In genomic region chr6:167079853-167080297, GRCh38 we compare ENCODE assay signal across 11 cellular contexts. TPM values are rescaled to one million over a fixed set of nuclear protein-coding genes. Genes with fewer than 3 reads are reported as not detected.
DNase-seq lines count a peak whose midpoint lies in the region; ATAC-seq and TF ChIP-seq lines count a peak whose summit lies in the region.
"Had no signal": no experiment of that assay in that cellular context is flagged by ENCODE, and none has a peak within 500 bp of the region (broad histone marks: within the 10 kb centered on the region; RNA-seq: fewer than 3 reads in every experiment).

No MANE protein-coding gene starts in this region.

- H3K4me3 ChIP-seq in coronary artery, result no peak overlapping the region
- H3K4me3 ChIP-seq: lower lobe of right lung had no signal

- peak overlapping the region; percentile 64 for H3K27ac Mint-ChIP-seq in CD4-positive, alpha-beta T cell
- H3K27ac Mint-ChIP-seq in activated T-cell treated with anti-CD3 and anti-CD28 coated beads, Interleukin-2, amount 50 U/mL, for 72 hours, result no peak overlapping the region
- peak overlapping the region; percentile 78 for H3K27ac Mint-ChIP-seq in stimulated activated effector memory CD8-positive, alpha-beta T cell treated with anti-CD3 and anti-CD28 coated beads, Interleukin-12 subunit alpha, Interleukin-12 subunit beta, amount 100 ng/mL, for 72 hours
- H3K27ac Mint-ChIP-seq: activated naive CD8-positive, alpha-beta T cell had no signal

- H3K27ac ChIP-seq in CD4-positive, alpha-beta T cell (ENCODE audit: low read depth, low read length), result no peak overlapping the region
- no peak overlapping the region for H3K27ac ChIP-seq in coronary artery
- H3K27ac ChIP-seq: lower lobe of right lung had no signal

- DNase-seq in CD4-positive, alpha-beta T cell, result peak in 6 of 10 experiments; percentile 26 to 49 (median 33)
- DNase-seq in activated T-cell treated with anti-CD3 and anti-CD28 coated beads, Interleukin-2, amount 50 U/mL, for 72 hours, result peak; percentile 63 to 65
- DNase-seq in stimulated activated effector memory CD8-positive, alpha-beta T cell treated with anti-CD3 and anti-CD28 coated beads, Interleukin-12 subunit alpha, Interleukin-12 subunit beta, amount 100 ng/mL, for 72 hours (ENCODE audit: low spot score in 2 of 2), result peak; percentile 32 to 71
- DNase-seq in NCI-H1105 treated with DMSO at 0.1 percent for 48 hours (lab: John Stamatoyannopoulos, UW) (no peak), NCI-H1417 treated with DMSO at 0.1 percent for 48 hours (lab: John Stamatoyannopoulos, UW) (no peak), coronary artery (ENCODE audit: low spot score) (no peak)
- DNase-seq: lower lobe of right lung had no signal

- no peaks in the 10 kb centered on the region for H3K36me3 Mint-ChIP-seq in CD4-positive, alpha-beta T cell (ENCODE audit: low read depth)
- H3K36me3 Mint-ChIP-seq in activated T-cell treated with anti-CD3 and anti-CD28 coated beads, Interleukin-2, amount 50 U/mL, for 72 hours (ENCODE audit: insufficient read depth in 2 of 2), result peaks cover 1 to 2% of the 10 kb centered on the region in 2 donors
- no peaks in the 10 kb centered on the region for H3K36me3 Mint-ChIP-seq in stimulated activated effector memory CD8-positive, alpha-beta T cell treated with anti-CD3 and anti-CD28 coated beads, Interleukin-12 subunit alpha, Interleukin-12 subunit beta, amount 100 ng/mL, for 72 hours
- H3K36me3 Mint-ChIP-seq: activated naive CD8-positive, alpha-beta T cell had no signal

- POLR2A ChIA-PET in CD4-positive, alpha-beta T cell (lab: Charles Lee), result no interaction called here

- ATAC-seq in CD4-positive, alpha-beta T cell (ENCODE audit: poor library complexity), result peak; percentile 99
- ATAC-seq in GM19468 (IDR thresholded peaks at IDR 0.05; ENCODE audit: extremely low read depth, unreplicated experiment) (peak; percentile 98), HG03520 (IDR thresholded peaks at IDR 0.05; ENCODE audit: unreplicated experiment) (peak; percentile 99)
- ATAC-seq in activated T-cell treated with anti-CD3 and anti-CD28 coated beads, Interleukin-2, amount 50 U/mL, for 72 hours (replicated peaks in 1 of 2), result peak; percentile 93 to 96
- ATAC-seq in stimulated activated effector memory CD8-positive, alpha-beta T cell treated with anti-CD3 and anti-CD28 coated beads, Interleukin-12 subunit alpha, Interleukin-12 subunit beta, amount 100 ng/mL, for 72 hours, result peak; percentile 98

- TF ChIP-seq CTCF in CD4-positive, alpha-beta T cell (IDR thresholded peaks at IDR 0.05), result no peak
- TF ChIP-seq CTCF in coronary artery (IDR thresholded peaks at IDR 0.05), result no peak

- CTCF ChIA-PET in CD4-positive, alpha-beta T cell (lab: Charles Lee), result no interaction called here

- peak overlapping the region; percentile 42 for H3K4me3 Mint-ChIP-seq in CD4-positive, alpha-beta T cell
- H3K4me3 Mint-ChIP-seq in activated T-cell treated with anti-CD3 and anti-CD28 coated beads, Interleukin-2, amount 50 U/mL, for 72 hours, result peak overlapping the region; percentile 33 to 66
- peak overlapping the region; percentile 42 for H3K4me3 Mint-ChIP-seq in stimulated activated effector memory CD8-positive, alpha-beta T cell treated with anti-CD3 and anti-CD28 coated beads, Interleukin-12 subunit alpha, Interleukin-12 subunit beta, amount 100 ng/mL, for 72 hours
- H3K4me3 Mint-ChIP-seq: activated naive CD8-positive, alpha-beta T cell had no signal

- peaks cover 23% of the 10 kb centered on the region for H3K4me1 Mint-ChIP-seq in CD4-positive, alpha-beta T cell (ENCODE audit: low read depth)
- H3K4me1 Mint-ChIP-seq in activated T-cell treated with anti-CD3 and anti-CD28 coated beads, Interleukin-2, amount 50 U/mL, for 72 hours (ENCODE audit: low read depth), result peaks cover 23% of the 10 kb centered on the region
- H3K4me1 Mint-ChIP-seq in stimulated activated effector memory CD8-positive, alpha-beta T cell treated with anti-CD3 and anti-CD28 coated beads, Interleukin-12 subunit alpha, Interleukin-12 subunit beta, amount 100 ng/mL, for 72 hours, result peaks cover 21% of the 10 kb centered on the region

- H3K27me3 Mint-ChIP-seq in CD4-positive, alpha-beta T cell, result no peaks in the 10 kb centered on the region
- peaks cover 22% of the 10 kb centered on the region for H3K27me3 Mint-ChIP-seq in activated T-cell treated with anti-CD3 and anti-CD28 coated beads, Interleukin-2, amount 50 U/mL, for 72 hours (ENCODE audit: low read depth)
- H3K27me3 Mint-ChIP-seq: activated naive CD8-positive, alpha-beta T cell had no signal

- H3K9me3 ChIP-seq in CD4-positive, alpha-beta T cell (ENCODE audit: control insufficient read depth, low read length), result no peaks in the 10 kb centered on the region
- H3K9me3 ChIP-seq: lower lobe of right lung had no signal

- H3K27me3 ChIP-seq in CD4-positive, alpha-beta T cell (ENCODE audit: control insufficient read depth, insufficient read depth, low read length), result no peaks in the 10 kb centered on the region

- no peaks in the 10 kb centered on the region for H3K9me3 Mint-ChIP-seq in CD4-positive, alpha-beta T cell
- no peaks in the 10 kb centered on the region for H3K9me3 Mint-ChIP-seq in activated T-cell treated with anti-CD3 and anti-CD28 coated beads, Interleukin-2, amount 50 U/mL, for 72 hours
- H3K9me3 Mint-ChIP-seq in stimulated activated effector memory CD8-positive, alpha-beta T cell treated with anti-CD3 and anti-CD28 coated beads, Interleukin-12 subunit alpha, Interleukin-12 subunit beta, amount 100 ng/mL, for 72 hours, result peaks cover 3% of the 10 kb centered on the region

- intact Hi-C loops in CD4-positive, alpha-beta T cell (cut with DNase I, micrococcal nuclease), result loop anchor here in 1 of 2 experiments (5.0 kb wide), 1 partner anchor 62 kb away; no protein-coding TSS in a partner anchor

RNA-seq across cellular contexts. Expression of gene CCR6, which starts 43.0 kb away (rescaled TPM):
- total RNA-seq in CD4-positive, alpha-beta T cell, result 10 to 100 TPM; 13.6 to 15.9 TPM
- 1 to 10 TPM; 1.2 to 7.8 TPM for total RNA-seq in activated T-cell treated with anti-CD3 and anti-CD28 coated beads, Interleukin-2, amount 50 U/mL, for 72 hours
- total RNA-seq: Daoy had no signal

Comparison
In these comparisons a context has a peak if more than half of its experiments do, and no peak if none do; other contexts are left out.
1. DNase-seq: peak in CD4-positive, alpha-beta T cell (6 of 10), activated T-cell treated with anti-CD3 and anti-CD28 coated beads, Interleukin-2, amount 50 U/mL, for 72 hours (2 of 2) and stimulated activated effector memory CD8-positive, alpha-beta T cell treated with anti-CD3 and anti-CD28 coated beads, Interleukin-12 subunit alpha, Interleukin-12 subunit beta, amount 100 ng/mL, for 72 hours (2 of 2); none in NCI-H1105 treated with DMSO at 0.1 percent for 48 hours (single experiment), NCI-H1417 treated with DMSO at 0.1 percent for 48 hours (single experiment) and coronary artery (single experiment).
2. Peak in every context shown above with its lines, with median percentiles within 50 percentile points of each other: ATAC-seq and H3K4me3 Mint-ChIP-seq.